24 cellular contexts compared by ENCODE assay signal in genomic region chr2:241901018-241901380, GRCh38. TPM values are rescaled to one million over a fixed set of nuclear protein-coding genes. Genes with fewer than 3 reads are reported as not detected.
DNase-seq lines count a peak whose midpoint lies in the region; ATAC-seq and TF ChIP-seq lines count a peak whose summit lies in the region.
"Had no signal": no experiment of that assay in that cellular context is flagged by ENCODE, and none has a peak within 500 bp of the region (broad histone marks: within the 10 kb centered on the region; RNA-seq: fewer than 3 reads in every experiment).

No MANE protein-coding gene starts in this region.

- H3K27me3 Mint-ChIP-seq in activated T-helper 17 cell treated with anti-CD3 and anti-CD28 coated beads, Interleukin-2, amount 50 U/mL, for 72 hours: no peaks in the 10 kb centered on the region

- peaks cover 0 to 26% (median 11%) of the 10 kb centered on the region in 6 donors for H3K4me1 ChIP-seq in spleen

- no peaks in the 10 kb centered on the region for H3K9me3 Mint-ChIP-seq in activated T-helper 17 cell treated with anti-CD3 and anti-CD28 coated beads, Interleukin-2, amount 50 U/mL, for 72 hours

- peak overlapping the region; percentile 41 for H3K4me3 Mint-ChIP-seq in activated T-helper 17 cell treated with anti-CD3 and anti-CD28 coated beads, Interleukin-2, amount 50 U/mL, for 72 hours
- H3K4me3 Mint-ChIP-seq: immature natural killer cell had no signal

- ATAC-seq in activated CD4-positive, CD25-positive, alpha-beta regulatory T cell treated with anti-CD3 and anti-CD28 coated beads, Interleukin-2, amount 50 U/mL, for 24 hours: no peak
- ATAC-seq in activated T-helper 17 cell treated with anti-CD3 and anti-CD28 coated beads, Interleukin-2, amount 50 U/mL, for 72 hours (replicated peaks): no peak
- no peak for ATAC-seq in GM18511 (IDR thresholded peaks at IDR 0.05; ENCODE audit: unreplicated experiment)
- ATAC-seq: HCT116, K562 had no signal

- no peak for TF ChIP-seq POLR2A in spleen (IDR thresholded peaks at IDR 0.05)

- H3K9me3 ChIP-seq in spleen: no peaks in the 10 kb centered on the region
- H3K9me3 ChIP-seq: esophagus muscularis mucosa had no signal

- H3K27ac ChIP-seq in spleen: no peak overlapping the region
- H3K27ac ChIP-seq: 22Rv1, C4-2B, esophagus muscularis mucosa had no signal

- peaks cover 0 to 45% (median 0%) of the 10 kb centered on the region in 6 donors for H3K36me3 ChIP-seq in spleen
- H3K36me3 ChIP-seq: esophagus muscularis mucosa had no signal

- no peak overlapping the region for H3K27ac Mint-ChIP-seq in activated T-helper 17 cell treated with anti-CD3 and anti-CD28 coated beads, Interleukin-2, amount 50 U/mL, for 72 hours
- H3K27ac Mint-ChIP-seq: immature natural killer cell had no signal

- intact Hi-C loops in spleen (cut with DNase I; ENCODE audit: low total_unique reads): no loop called here

- DNase-seq in activated CD4-positive, CD25-positive, alpha-beta regulatory T cell treated with anti-CD3 and anti-CD28 coated beads, Interleukin-2, amount 50 U/mL, for 72 hours: peak; percentile 24
- peak; percentile 34 for DNase-seq in left kidney (ENCODE audit: low read depth, low spot score)
- DNase-seq in spleen: peak; percentile 33
- DNase-seq in cerebellum (ENCODE audit: low spot score): no peak
- DNase-seq in NCI-H748 (lab: John Stamatoyannopoulos, UW; ENCODE audit: unreplicated experiment): no peak
- DNase-seq: activated CD4-positive, alpha-beta T cell treated with anti-CD3 and anti-CD28 coated beads for 48 hours; activated naive CD4-positive, alpha-beta T cell treated with anti-CD3 and anti-CD28 coated beads, Interleukin-2, amount 50 U/mL, for 16 hours; dermis blood vessel endothelial cell; DMS153; immature natural killer cell; midbrain; NCI-H1048; NCI-H2107; OCI-M1; stimulated activated CD4-positive, alpha-beta T cell treated with anti-CD3 and anti-CD28 coated beads, Interleukin-4, amount 100 ng/mL, for 4 hours had no signal

- peaks cover 4% of the 10 kb centered on the region for H3K4me1 Mint-ChIP-seq in activated T-helper 17 cell treated with anti-CD3 and anti-CD28 coated beads, Interleukin-2, amount 50 U/mL, for 72 hours

- no peak overlapping the region for H3K4me3 ChIP-seq in spleen
- H3K4me3 ChIP-seq: K562 had no signal

- no peak for TF ChIP-seq CTCF in spleen (IDR thresholded peaks at IDR 0.05 in 8 of 11, conservative IDR thresholded peaks at IDR 0.05 in 3 of 11)

- H3K27me3 ChIP-seq in spleen (replicated peaks in 1 of 7): no peaks in the 10 kb centered on the region

- 85 to 94% (median 90%) methylated on average over 21 of the region's 21 CpGs for WGBS in spleen, 5 donors

- H3K36me3 Mint-ChIP-seq in activated T-helper 17 cell treated with anti-CD3 and anti-CD28 coated beads, Interleukin-2, amount 50 U/mL, for 72 hours (ENCODE audit: low read depth): peaks cover 17% of the 10 kb centered on the region
- H3K36me3 Mint-ChIP-seq: immature natural killer cell had no signal

RNA-seq across cellular contexts. Expression of gene RTP5, which starts 31.5 kb away (rescaled TPM):
- under 1 TPM in 1 of 2 donors, not detected in 1; 0.58 TPM for total RNA-seq in activated T-helper 17 cell treated with anti-CD3 and anti-CD28 coated beads, Interleukin-2, amount 50 U/mL, for 72 hours
- 1 to 10 TPM in 4 of 7 donors, under 1 TPM in 3; 0.34 to 2.2 (median 1.0) TPM for total RNA-seq in spleen
- under 1 TPM; 0.39 to 0.93 (median 0.49) TPM for polyA plus RNA-seq in spleen
- total RNA-seq in cerebellum: 1.3 TPM
- total RNA-seq: dermis blood vessel endothelial cell, K562, skeletal muscle tissue had no signal
- polyA plus RNA-seq: immature natural killer cell, K562 had no signal

RNA-seq across cellular contexts. Expression of gene PDCD1, which starts 42.3 kb away (rescaled TPM):
- 10 to 100 TPM; 13.1 to 77.6 TPM for total RNA-seq in activated T-helper 17 cell treated with anti-CD3 and anti-CD28 coated beads, Interleukin-2, amount 50 U/mL, for 72 hours
- total RNA-seq in spleen: 1 to 10 TPM; 3.1 to 7.9 (median 5.4) TPM
- polyA plus RNA-seq in spleen: 1 to 10 TPM; 2.7 to 7.3 (median 5.2) TPM
- not detected for total RNA-seq in cerebellum
- total RNA-seq: dermis blood vessel endothelial cell, skeletal muscle tissue had no signal

Comparison
In these comparisons a context has a peak if more than half of its experiments do, and no peak if none do; other contexts are left out.
1. DNase-seq: peak in activated CD4-positive, CD25-positive, alpha-beta regulatory T cell treated with anti-CD3 and anti-CD28 coated beads, Interleukin-2, amount 50 U/mL, for 72 hours (single experiment), left kidney (single experiment) and spleen (single experiment); none in cerebellum (single experiment) and NCI-H748 (single experiment).